Comparison of ENCODE assay signal across 1 cellular context in the genomic region with DNA sequence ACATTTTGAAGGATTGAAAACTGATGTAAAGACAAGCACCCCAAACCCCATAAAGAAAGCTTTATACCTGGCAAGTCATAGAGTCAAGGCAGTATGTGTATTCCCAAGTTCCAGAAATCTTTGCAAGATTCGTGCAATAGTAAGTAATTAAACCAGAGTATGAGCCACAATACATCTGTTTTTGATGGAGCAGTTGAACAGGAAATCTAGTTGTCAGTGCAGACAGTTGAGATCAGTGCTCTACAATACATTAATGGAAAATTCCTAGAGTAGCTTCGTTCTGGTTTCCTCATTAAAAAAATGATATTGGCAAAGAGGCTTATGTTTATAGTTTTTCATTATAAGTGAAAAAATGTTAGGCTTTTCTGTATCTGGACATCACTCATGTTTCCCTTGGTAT.
TF ChIP-seq lines count a peak whose summit lies in the region.

No MANE protein-coding gene starts in this region.

TF ChIP-seq in SK-N-SH treated with all-trans-retinoic acid at 6 μM for 48 hours, 23 proteins besides CTCF, POLR2A, EP300 and RAD21 (continued from another document):
- TF ChIP-seq, protein P1, sequence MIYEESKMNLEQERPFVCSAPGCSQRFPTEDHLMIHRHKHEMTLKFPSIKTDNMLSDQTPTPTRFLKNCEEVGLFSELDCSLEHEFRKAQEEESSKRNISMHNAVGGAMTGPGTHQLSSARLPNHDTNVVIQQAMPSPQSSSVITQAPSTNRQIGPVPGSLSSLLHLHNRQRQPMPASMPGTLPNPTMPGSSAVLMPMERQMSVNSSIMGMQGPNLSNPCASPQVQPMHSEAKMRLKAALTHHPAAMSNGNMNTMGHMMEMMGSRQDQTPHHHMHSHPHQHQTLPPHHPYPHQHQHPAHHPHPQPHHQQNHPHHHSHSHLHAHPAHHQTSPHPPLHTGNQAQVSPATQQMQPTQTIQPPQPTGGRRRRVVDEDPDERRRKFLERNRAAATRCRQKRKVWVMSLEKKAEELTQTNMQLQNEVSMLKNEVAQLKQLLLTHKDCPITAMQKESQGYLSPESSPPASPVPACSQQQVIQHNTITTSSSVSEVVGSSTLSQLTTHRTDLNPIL (CRISPR knock-in tag; IDR thresholded peaks at IDR 0.05; ENCODE audit: low read depth): no peak
- TF ChIP-seq TOX (CRISPR knock-in tag; IDR thresholded peaks at IDR 0.05; ENCODE audit: borderline replicate concordance): no peak
